ENCODE assay signal across 9 cellular contexts in the genomic region with DNA sequence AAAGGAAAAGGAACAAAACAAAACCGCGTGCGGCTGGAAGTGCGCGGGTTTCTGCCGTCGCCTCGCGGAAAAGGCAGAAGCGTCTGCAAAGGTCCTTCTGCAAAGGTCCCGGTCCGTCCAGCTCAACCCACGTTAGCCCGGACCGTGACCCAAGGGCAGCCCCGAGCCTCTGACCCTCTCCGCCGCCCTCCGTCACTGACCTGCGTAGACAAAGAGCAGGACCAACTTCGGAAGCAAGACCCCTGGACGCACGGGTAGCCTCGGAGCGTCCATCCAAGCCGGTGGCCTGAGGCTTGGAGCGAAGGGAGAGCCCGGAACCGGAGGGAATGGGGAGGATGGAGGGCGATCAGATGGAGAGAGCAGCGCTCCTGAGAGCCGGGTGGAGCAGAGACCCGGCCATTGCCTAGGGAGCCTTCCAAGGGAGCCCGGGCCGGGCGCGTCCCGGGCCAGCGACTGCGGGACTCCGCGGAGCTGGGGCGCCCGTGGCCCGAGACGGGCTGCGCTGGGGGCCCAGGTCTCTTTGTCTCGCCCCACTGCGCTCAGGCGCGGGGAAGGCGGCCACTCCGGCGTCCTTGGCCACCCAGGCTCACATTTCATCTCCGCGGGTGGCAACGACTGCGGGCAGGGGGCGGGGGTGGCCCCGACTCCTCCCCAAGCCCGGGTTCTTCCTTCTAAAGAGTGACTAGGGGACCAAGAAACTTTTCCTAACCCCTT. TPM values are rescaled to one million over a fixed set of nuclear protein-coding genes. Genes with fewer than 3 reads are reported as not detected.
DNase-seq lines count a peak whose midpoint lies in the region; ATAC-seq, FAIRE-seq and TF ChIP-seq lines count a peak whose summit lies in the region.
"Had no signal": no experiment of that assay in that cellular context is flagged by ENCODE, and none has a peak within 500 bp of the region (broad histone marks: within the 10 kb centered on the region; RNA-seq: fewer than 3 reads in every experiment).

TSS of gene CYYR1 (minus strand) at position 619 of the 714 bp plus-strand sequence. CDS start at position 273, 346 bp downstream.

- peak within 1 kb of the TSS; percentile 5 to 56 for H3K4me3 ChIP-seq in foreskin fibroblast (ENCODE audit: low read depth in 1 of 2, low read length in 2 of 2)
- H3K4me3 ChIP-seq in naive thymus-derived CD4-positive, alpha-beta T cell (ENCODE audit: low read length) = no peak within 1 kb of the TSS
- H3K4me3 ChIP-seq in aorta (ENCODE audit: low read length in 2 of 2) = peak within 1 kb of the TSS in 1 of 2 donors; percentile 2

- H3K4me3 Mint-ChIP-seq in naive thymus-derived CD4-positive, alpha-beta T cell = peak within 1 kb of the TSS in 8 of 10 donors; percentile 24 to 79 (median 48)
- H3K4me3 Mint-ChIP-seq: central memory CD8-positive, alpha-beta T cell had no signal

- TF ChIP-seq CTCF in foreskin fibroblast (IDR thresholded peaks at IDR 0.05; ENCODE audit: low read depth, low read length) = no peak

- no peak for FAIRE-seq in GM12891 (lab: Jason Lieb, UNC)

- intact Hi-C loops in naive thymus-derived CD4-positive, alpha-beta T cell (cut with micrococcal nuclease) = no loop called here
- intact Hi-C loops in aorta (cut with DNase I) = no loop called here

- ATAC-seq in naive thymus-derived CD4-positive, alpha-beta T cell = no peak
- peak; percentile 54 for ATAC-seq in aorta (ENCODE audit: low FRiP score)
- no peak for ATAC-seq in activated naive CD4-positive, alpha-beta T cell treated with anti-CD3 and anti-CD28 coated beads, Interleukin-2, amount 50 U/mL, for 72 hours

- POLR2A ChIA-PET in naive thymus-derived CD4-positive, alpha-beta T cell (lab: Charles Lee) = no interaction called here

- H3K27ac ChIP-seq in naive thymus-derived CD4-positive, alpha-beta T cell (ENCODE audit: low read depth, low read length) = no peak within 1 kb of the TSS
- no peak within 1 kb of the TSS for H3K27ac ChIP-seq in aorta (ENCODE audit: low read depth in 1 of 2, low read length in 2 of 2)

- H3K27me3 Mint-ChIP-seq in naive thymus-derived CD4-positive, alpha-beta T cell = peaks cover 27 to 48% (median 41%) of the 10 kb centered on the region in 5 donors
- H3K27me3 Mint-ChIP-seq: central memory CD8-positive, alpha-beta T cell had no signal

- WGBS in aorta, 2 donors = 1 to 4% methylated on average over 58 to 61 of the region's 61 CpGs

- peaks cover 0 to 10% (median 5%) of the 10 kb centered on the region in 7 donors for H3K4me1 Mint-ChIP-seq in naive thymus-derived CD4-positive, alpha-beta T cell
- H3K4me1 Mint-ChIP-seq: central memory CD8-positive, alpha-beta T cell had no signal

- peaks cover 0 to 4% (median 3%) of the 10 kb centered on the region in 5 donors for H3K36me3 Mint-ChIP-seq in naive thymus-derived CD4-positive, alpha-beta T cell
- peaks cover 13 to 15% of the 10 kb centered on the region in 2 donors for H3K36me3 Mint-ChIP-seq in activated naive CD4-positive, alpha-beta T cell treated with anti-CD3 and anti-CD28 coated beads, Interleukin-2, amount 50 U/mL, for 72 hours

- no peaks in the 10 kb centered on the region for H3K36me3 ChIP-seq in naive thymus-derived CD4-positive, alpha-beta T cell (ENCODE audit: control insufficient read depth in 2 of 3, insufficient read depth in 3 of 3, low read length in 3 of 3)
- no peaks in the 10 kb centered on the region for H3K36me3 ChIP-seq in aorta (ENCODE audit: control insufficient read depth in 1 of 2, insufficient read depth in 2 of 2, low read length in 1 of 2)

- H3K27ac Mint-ChIP-seq in naive thymus-derived CD4-positive, alpha-beta T cell = no peak within 1 kb of the TSS
- no peak within 1 kb of the TSS for H3K27ac Mint-ChIP-seq in activated naive CD4-positive, alpha-beta T cell treated with anti-CD3 and anti-CD28 coated beads, Interleukin-2, amount 50 U/mL, for 72 hours

- CTCF ChIA-PET in naive thymus-derived CD4-positive, alpha-beta T cell (lab: Charles Lee) = no interaction called here

- peaks cover 4 to 33% (median 10%) of the 10 kb centered on the region in 11 donors for H3K9me3 Mint-ChIP-seq in naive thymus-derived CD4-positive, alpha-beta T cell
- H3K9me3 Mint-ChIP-seq in activated naive CD4-positive, alpha-beta T cell treated with anti-CD3 and anti-CD28 coated beads, Interleukin-2, amount 50 U/mL, for 72 hours = peaks cover 3 to 4% of the 10 kb centered on the region in 2 donors

- no peaks in the 10 kb centered on the region for H3K9me3 ChIP-seq in naive thymus-derived CD4-positive, alpha-beta T cell (ENCODE audit: control insufficient read depth in 2 of 3, low read length in 3 of 3)
- peaks cover 2% of the 10 kb centered on the region for H3K9me3 ChIP-seq in aorta (ENCODE audit: control insufficient read depth, low read length)

- H3K4me1 ChIP-seq in naive thymus-derived CD4-positive, alpha-beta T cell (ENCODE audit: control insufficient read depth in 2 of 2, insufficient read depth in 2 of 2, low read length in 2 of 2) = no peaks in the 10 kb centered on the region
- no peaks in the 10 kb centered on the region for H3K4me1 ChIP-seq in aorta (ENCODE audit: control insufficient read depth in 1 of 2, insufficient read depth in 2 of 2, low read length in 2 of 2)

- no peak for TF ChIP-seq POLR2A in GM12891 (IDR thresholded peaks at IDR 0.05; ENCODE audit: low read depth, low read length)

- DNase-seq in stimulated activated CD4-positive, alpha-beta T cell treated with anti-CD3 and anti-CD28 coated beads, Interleukin-15, amount 100 ng/mL, for 24 hours = peak; percentile 0
- no peak for DNase-seq in stimulated activated CD4-positive, alpha-beta T cell treated with anti-CD3 and anti-CD28 coated beads, Interleukin-2, amount 100 ng/mL, for 48 hours
- DNase-seq in foreskin fibroblast = peak in 1 of 2 donors; percentile 60
- DNase-seq in naive thymus-derived CD4-positive, alpha-beta T cell = no peak
- DNase-seq in aorta = no peak
- no peak for DNase-seq in SHP77 (lab: John Stamatoyannopoulos, UW)
- no peak for DNase-seq in GM12891 (ENCODE audit: insufficient read length, low spot score)
- no peak for DNase-seq in activated naive CD4-positive, alpha-beta T cell treated with anti-CD3 and anti-CD28 coated beads, Interleukin-2, amount 50 U/mL, for 72 hours (ENCODE audit: low spot score in 2 of 2)

- H3K27me3 ChIP-seq in naive thymus-derived CD4-positive, alpha-beta T cell (ENCODE audit: control insufficient read depth in 2 of 2, insufficient read depth in 2 of 2, low read length in 2 of 2) = no peaks in the 10 kb centered on the region
- H3K27me3 ChIP-seq in aorta (ENCODE audit: control insufficient read depth in 1 of 2, insufficient read depth in 2 of 2, low read length in 1 of 2) = no peaks in the 10 kb centered on the region

TF ChIP-seq in GM12891, 5 proteins besides CTCF, POLR2A, EP300 and RAD21:
- TF ChIP-seq SPI1 (IDR thresholded peaks at IDR 0.05; ENCODE audit: low read depth, low read length) (no peak), PAX5 (IDR thresholded peaks at IDR 0.05; ENCODE audit: insufficient read depth, low read length, severe bottlenecking) (no peak), TAF1 (IDR thresholded peaks at IDR 0.05; ENCODE audit: low read depth, low read length) (no peak), POU2F2 (IDR thresholded peaks at IDR 0.05; ENCODE audit: low read depth, low read length) (no peak), POLR2AphosphoS5 (IDR thresholded peaks at IDR 0.05; ENCODE audit: low read depth, low read length) (no peak)

RNA-seq across cellular contexts. Expression of gene CYYR1, which starts in this region (rescaled TPM):
- total RNA-seq in naive thymus-derived CD4-positive, alpha-beta T cell = not detected
- polyA plus RNA-seq in naive thymus-derived CD4-positive, alpha-beta T cell = not detected
- total RNA-seq in aorta = 10 to 100 TPM; 24.8 to 45.8 TPM
- 1 to 10 TPM; 1.6 to 2.0 TPM for polyA plus RNA-seq in aorta
- polyA plus RNA-seq in GM12891 (2012; ENCODE audit: low read depth, missing spikeins) = not detected
- not detected for total RNA-seq in activated naive CD4-positive, alpha-beta T cell treated with anti-CD3 and anti-CD28 coated beads, Interleukin-2, amount 50 U/mL, for 72 hours

Comparison
In these comparisons a context has a peak if more than half of its experiments do, and no peak if none do; other contexts are left out.
1. RNA of gene CYYR1 (total RNA-seq): 24.8 to 45.8 TPM in aorta; not detected in naive thymus-derived CD4-positive, alpha-beta T cell and not detected in activated naive CD4-positive, alpha-beta T cell treated with anti-CD3 and anti-CD28 coated beads, Interleukin-2, amount 50 U/mL, for 72 hours; every median in the first group is over 10 times any median in the second.